Comparison of ENCODE assay signal across 2 cellular contexts in the genomic region with DNA sequence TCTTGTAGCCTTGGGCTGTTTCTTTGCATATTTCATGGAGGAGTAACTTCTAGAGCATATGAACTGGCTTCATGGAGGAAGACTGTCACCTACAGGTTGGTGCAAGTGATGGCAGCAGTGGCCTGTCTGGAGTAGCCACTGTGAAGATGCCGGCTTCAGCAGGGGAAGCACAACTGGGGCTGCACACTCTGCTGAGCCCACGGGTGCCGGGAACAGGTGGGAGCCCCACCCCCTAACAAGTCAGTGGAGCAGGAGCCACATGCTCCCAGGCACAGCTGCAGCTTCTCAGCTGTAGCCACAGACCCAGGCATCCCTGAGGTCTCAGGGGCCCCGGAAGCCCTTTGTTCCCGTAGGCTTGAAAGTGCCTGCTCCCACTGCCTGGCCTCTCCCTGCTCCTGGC.
TF ChIP-seq lines count a peak whose summit lies in the region.

No MANE protein-coding gene starts in this region.

TF ChIP-seq in GM12878, 131 proteins besides CTCF, POLR2A, EP300 and RAD21:
- TF ChIP-seq NR2F1 (conservative IDR thresholded peaks at IDR 0.05) = no peak
- TF ChIP-seq IKZF1 (conservative IDR thresholded peaks at IDR 0.05) = no peak
- peak; percentile 35; the same call in 1 of the 3 replicates for TF ChIP-seq POU2F2 (IDR thresholded peaks at IDR 0.05; ENCODE audit: borderline replicate concordance, low read depth, low read length)
- no peak for TF ChIP-seq CBX3 (IDR thresholded peaks at IDR 0.05; ENCODE audit: borderline replicate concordance, low read depth)
- TF ChIP-seq, protein P1, sequence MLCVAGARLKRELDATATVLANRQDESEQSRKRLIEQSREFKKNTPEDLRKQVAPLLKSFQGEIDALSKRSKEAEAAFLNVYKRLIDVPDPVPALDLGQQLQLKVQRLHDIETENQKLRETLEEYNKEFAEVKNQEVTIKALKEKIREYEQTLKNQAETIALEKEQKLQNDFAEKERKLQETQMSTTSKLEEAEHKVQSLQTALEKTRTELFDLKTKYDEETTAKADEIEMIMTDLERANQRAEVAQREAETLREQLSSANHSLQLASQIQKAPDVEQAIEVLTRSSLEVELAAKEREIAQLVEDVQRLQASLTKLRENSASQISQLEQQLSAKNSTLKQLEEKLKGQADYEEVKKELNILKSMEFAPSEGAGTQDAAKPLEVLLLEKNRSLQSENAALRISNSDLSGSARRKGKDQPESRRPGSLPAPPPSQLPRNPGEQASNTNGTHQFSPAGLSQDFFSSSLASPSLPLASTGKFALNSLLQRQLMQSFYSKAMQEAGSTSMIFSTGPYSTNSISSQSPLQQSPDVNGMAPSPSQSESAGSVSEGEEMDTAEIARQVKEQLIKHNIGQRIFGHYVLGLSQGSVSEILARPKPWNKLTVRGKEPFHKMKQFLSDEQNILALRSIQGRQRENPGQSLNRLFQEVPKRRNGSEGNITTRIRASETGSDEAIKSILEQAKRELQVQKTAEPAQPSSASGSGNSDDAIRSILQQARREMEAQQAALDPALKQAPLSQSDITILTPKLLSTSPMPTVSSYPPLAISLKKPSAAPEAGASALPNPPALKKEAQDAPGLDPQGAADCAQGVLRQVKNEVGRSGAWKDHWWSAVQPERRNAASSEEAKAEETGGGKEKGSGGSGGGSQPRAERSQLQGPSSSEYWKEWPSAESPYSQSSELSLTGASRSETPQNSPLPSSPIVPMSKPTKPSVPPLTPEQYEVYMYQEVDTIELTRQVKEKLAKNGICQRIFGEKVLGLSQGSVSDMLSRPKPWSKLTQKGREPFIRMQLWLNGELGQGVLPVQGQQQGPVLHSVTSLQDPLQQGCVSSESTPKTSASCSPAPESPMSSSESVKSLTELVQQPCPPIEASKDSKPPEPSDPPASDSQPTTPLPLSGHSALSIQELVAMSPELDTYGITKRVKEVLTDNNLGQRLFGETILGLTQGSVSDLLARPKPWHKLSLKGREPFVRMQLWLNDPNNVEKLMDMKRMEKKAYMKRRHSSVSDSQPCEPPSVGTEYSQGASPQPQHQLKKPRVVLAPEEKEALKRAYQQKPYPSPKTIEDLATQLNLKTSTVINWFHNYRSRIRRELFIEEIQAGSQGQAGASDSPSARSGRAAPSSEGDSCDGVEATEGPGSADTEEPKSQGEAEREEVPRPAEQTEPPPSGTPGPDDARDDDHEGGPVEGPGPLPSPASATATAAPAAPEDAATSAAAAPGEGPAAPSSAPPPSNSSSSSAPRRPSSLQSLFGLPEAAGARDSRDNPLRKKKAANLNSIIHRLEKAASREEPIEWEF (IDR thresholded peaks at IDR 0.05; ENCODE audit: insufficient replicate concordance, low read depth, low read length) = no peak
- no peak for TF ChIP-seq GABPA (IDR thresholded peaks at IDR 0.05; ENCODE audit: low read depth)
- peak; percentile 40; the same call in 1 of the 2 replicates for TF ChIP-seq SMC3 (IDR thresholded peaks at IDR 0.05; ENCODE audit: borderline replicate concordance, low read length)
- TF ChIP-seq MYB (IDR thresholded peaks at IDR 0.05; ENCODE audit: borderline replicate concordance, low read depth, low read length) = no peak
- TF ChIP-seq MTA3 (IDR thresholded peaks at IDR 0.05; ENCODE audit: borderline replicate concordance, low read length) = no peak
- no peak for TF ChIP-seq HDGF (IDR thresholded peaks at IDR 0.05)
- no peak for TF ChIP-seq MTA2 (IDR thresholded peaks at IDR 0.05; ENCODE audit: low read depth)

TF ChIP-seq in liver, 16 proteins besides CTCF, POLR2A, EP300 and RAD21:
- no peak for TF ChIP-seq FOXA2 (IDR thresholded peaks at IDR 0.05)
- TF ChIP-seq, protein P2, sequence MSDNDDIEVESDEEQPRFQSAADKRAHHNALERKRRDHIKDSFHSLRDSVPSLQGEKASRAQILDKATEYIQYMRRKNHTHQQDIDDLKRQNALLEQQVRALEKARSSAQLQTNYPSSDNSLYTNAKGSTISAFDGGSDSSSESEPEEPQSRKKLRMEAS (IDR thresholded peaks at IDR 0.05) = no peak
- TF ChIP-seq JUND (IDR thresholded peaks at IDR 0.05) = no peak
- TF ChIP-seq NR2F2 (IDR thresholded peaks at IDR 0.05) = no peak
